Comparison of ENCODE assay signal across 12 cellular contexts in genomic region chr13:43448605-43449004, GRCh38.
"Had no signal": no experiment of that assay in that cellular context is flagged by ENCODE, and none has a peak within 500 bp of the region (broad histone marks: within the 10 kb centered on the region; RNA-seq: fewer than 3 reads in every experiment).

No MANE protein-coding gene starts in this region.

- DNase-seq: activated CD4-positive, alpha-beta memory T cell treated with anti-CD3 and anti-CD28 coated beads for 36 hours; activated gamma-delta T cell; activated naive CD8-positive, alpha-beta T cell treated with anti-CD3 and anti-CD28 coated beads, Interleukin-2, amount 10 ng/mL, durations not matched to agents 7 days and 5 days; activated T-cell treated with anti-CD3 and anti-CD28 coated beads, Interleukin-2, amount 50 U/mL, for 48 hours; aorta; colonic mucosa; effector CD4-positive, alpha-beta T cell; naive B cell; occipital lobe; stimulated activated CD4-positive, alpha-beta T cell treated with anti-CD3 and anti-CD28 coated beads, Interleukin-2, amount 100 ng/mL, for 48 hours; stimulated activated naive CD8-positive, alpha-beta T cell treated with anti-CD3 and anti-CD28 coated beads, Interleukin-15, amount 100 ng/mL, for 72 hours had no signal

- H3K27ac Mint-ChIP-seq: activated CD4-positive, alpha-beta memory T cell treated with anti-CD3 and anti-CD28 coated beads for 36 hours; activated naive CD8-positive, alpha-beta T cell treated with anti-CD3 and anti-CD28 coated beads, Interleukin-2, amount 10 ng/mL, durations not matched to agents 7 days and 5 days; mesothelial cell of epicardium; naive B cell; stimulated activated naive CD8-positive, alpha-beta T cell treated with anti-CD3 and anti-CD28 coated beads, Interleukin-15, amount 100 ng/mL, for 72 hours had no signal

- H3K9me3 Mint-ChIP-seq: activated CD4-positive, alpha-beta memory T cell treated with anti-CD3 and anti-CD28 coated beads for 36 hours; activated naive CD8-positive, alpha-beta T cell treated with anti-CD3 and anti-CD28 coated beads, Interleukin-2, amount 10 ng/mL, durations not matched to agents 7 days and 5 days; mesothelial cell of epicardium; stimulated activated naive CD8-positive, alpha-beta T cell treated with anti-CD3 and anti-CD28 coated beads, Interleukin-15, amount 100 ng/mL, for 72 hours had no signal

- H3K4me3 ChIP-seq: colonic mucosa had no signal

- H3K4me1 Mint-ChIP-seq: activated naive CD8-positive, alpha-beta T cell treated with anti-CD3 and anti-CD28 coated beads, Interleukin-2, amount 10 ng/mL, durations not matched to agents 7 days and 5 days; naive B cell; stimulated activated naive CD8-positive, alpha-beta T cell treated with anti-CD3 and anti-CD28 coated beads, Interleukin-15, amount 100 ng/mL, for 72 hours had no signal

- H3K36me3 ChIP-seq: colonic mucosa had no signal

- H3K9me3 ChIP-seq: colonic mucosa had no signal

- H3K36me3 Mint-ChIP-seq: activated CD4-positive, alpha-beta memory T cell treated with anti-CD3 and anti-CD28 coated beads for 36 hours; activated naive CD8-positive, alpha-beta T cell treated with anti-CD3 and anti-CD28 coated beads, Interleukin-2, amount 10 ng/mL, durations not matched to agents 7 days and 5 days; mesothelial cell of epicardium; naive B cell had no signal

- H3K27me3 Mint-ChIP-seq: naive B cell had no signal

- H3K27me3 ChIP-seq: colonic mucosa had no signal

- H3K27ac ChIP-seq: colonic mucosa had no signal

- H3K4me1 ChIP-seq: colonic mucosa had no signal

- H3K4me3 Mint-ChIP-seq: activated CD4-positive, alpha-beta memory T cell treated with anti-CD3 and anti-CD28 coated beads for 36 hours; activated naive CD8-positive, alpha-beta T cell treated with anti-CD3 and anti-CD28 coated beads, Interleukin-2, amount 10 ng/mL, durations not matched to agents 7 days and 5 days; mesothelial cell of epicardium; naive B cell; stimulated activated naive CD8-positive, alpha-beta T cell treated with anti-CD3 and anti-CD28 coated beads, Interleukin-15, amount 100 ng/mL, for 72 hours had no signal
